ENCODE assay signal across 1 cellular context in the genomic region with DNA sequence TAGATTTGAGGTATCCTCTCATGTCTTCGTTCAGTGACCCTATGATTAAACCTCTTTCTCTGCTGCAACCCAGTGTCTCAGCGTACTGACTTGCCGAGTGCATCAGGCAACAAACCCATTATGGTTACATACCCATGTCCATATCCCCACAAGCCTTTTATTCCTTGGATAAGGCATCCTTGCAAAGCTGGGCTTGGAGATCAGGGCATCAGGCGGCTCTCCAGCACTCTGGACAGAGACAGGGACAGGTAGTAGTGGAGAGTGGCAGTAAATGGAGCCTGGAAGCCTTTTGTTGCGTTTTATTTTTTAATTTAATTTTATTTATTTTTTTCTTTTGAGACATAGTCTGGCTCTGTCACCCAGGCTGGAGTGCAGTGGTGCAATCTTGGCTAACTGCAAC.
TF ChIP-seq lines count a peak whose summit lies in the region.

No MANE protein-coding gene starts in this region.

TF ChIP-seq in HEK293, 187 proteins besides CTCF, POLR2A, EP300 and RAD21:
- TF ChIP-seq PRDM10 (tag by site-specific recombination; IDR thresholded peaks at IDR 0.05) (no peak), ZNF548 (tag by site-specific recombination; IDR thresholded peaks at IDR 0.05) (no peak)
- TF ChIP-seq, protein P1, sequence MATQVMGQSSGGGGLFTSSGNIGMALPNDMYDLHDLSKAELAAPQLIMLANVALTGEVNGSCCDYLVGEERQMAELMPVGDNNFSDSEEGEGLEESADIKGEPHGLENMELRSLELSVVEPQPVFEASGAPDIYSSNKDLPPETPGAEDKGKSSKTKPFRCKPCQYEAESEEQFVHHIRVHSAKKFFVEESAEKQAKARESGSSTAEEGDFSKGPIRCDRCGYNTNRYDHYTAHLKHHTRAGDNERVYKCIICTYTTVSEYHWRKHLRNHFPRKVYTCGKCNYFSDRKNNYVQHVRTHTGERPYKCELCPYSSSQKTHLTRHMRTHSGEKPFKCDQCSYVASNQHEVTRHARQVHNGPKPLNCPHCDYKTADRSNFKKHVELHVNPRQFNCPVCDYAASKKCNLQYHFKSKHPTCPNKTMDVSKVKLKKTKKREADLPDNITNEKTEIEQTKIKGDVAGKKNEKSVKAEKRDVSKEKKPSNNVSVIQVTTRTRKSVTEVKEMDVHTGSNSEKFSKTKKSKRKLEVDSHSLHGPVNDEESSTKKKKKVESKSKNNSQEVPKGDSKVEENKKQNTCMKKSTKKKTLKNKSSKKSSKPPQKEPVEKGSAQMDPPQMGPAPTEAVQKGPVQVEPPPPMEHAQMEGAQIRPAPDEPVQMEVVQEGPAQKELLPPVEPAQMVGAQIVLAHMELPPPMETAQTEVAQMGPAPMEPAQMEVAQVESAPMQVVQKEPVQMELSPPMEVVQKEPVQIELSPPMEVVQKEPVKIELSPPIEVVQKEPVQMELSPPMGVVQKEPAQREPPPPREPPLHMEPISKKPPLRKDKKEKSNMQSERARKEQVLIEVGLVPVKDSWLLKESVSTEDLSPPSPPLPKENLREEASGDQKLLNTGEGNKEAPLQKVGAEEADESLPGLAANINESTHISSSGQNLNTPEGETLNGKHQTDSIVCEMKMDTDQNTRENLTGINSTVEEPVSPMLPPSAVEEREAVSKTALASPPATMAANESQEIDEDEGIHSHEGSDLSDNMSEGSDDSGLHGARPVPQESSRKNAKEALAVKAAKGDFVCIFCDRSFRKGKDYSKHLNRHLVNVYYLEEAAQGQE (tag by site-specific recombination; IDR thresholded peaks at IDR 0.05): peak; percentile 93
